In the genomic region with DNA sequence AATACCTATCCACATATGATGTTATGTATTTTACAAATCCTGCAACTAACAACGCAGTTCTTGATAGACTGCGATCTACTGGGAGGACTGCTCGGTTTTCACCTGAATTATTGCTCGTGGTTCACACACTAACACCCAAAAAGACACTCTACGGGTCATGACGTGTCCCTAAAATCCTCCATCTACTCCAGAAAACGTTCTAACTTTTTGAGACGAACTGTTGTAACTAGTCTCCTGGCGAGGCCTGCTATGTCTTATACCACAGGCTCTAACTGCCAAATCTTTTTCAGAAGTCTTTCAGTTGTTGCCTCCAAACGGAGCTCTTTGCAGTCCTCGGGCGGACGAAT, we compare ENCODE assay signal across 9 cellular contexts.
DNase-seq lines count a peak whose midpoint lies in the region; ATAC-seq, FAIRE-seq and TF ChIP-seq lines count a peak whose summit lies in the region.
"Had no signal": no experiment of that assay in that cellular context is flagged by ENCODE, and none has a peak within 500 bp of the region (broad histone marks: within the 10 kb centered on the region; RNA-seq: fewer than 3 reads in every experiment).

No MANE protein-coding gene starts in this region.

- no peak for FAIRE-seq in RCC 7860 (lab: Jason Lieb, UNC)
- FAIRE-seq: A204.1 had no signal

- no peak overlapping the region for H3K27ac Mint-ChIP-seq in WTC11
- peak overlapping the region; percentile 94 for H3K27ac Mint-ChIP-seq in stimulated activated naive B cell treated with anti-CD40 and anti-IgM and Interleukin-4, amounts not matched to agents 10 μg/mL and 1 μg/mL and 100 μg/mL, for 72 hours

- peaks cover 75% of the 10 kb centered on the region for H3K27me3 Mint-ChIP-seq in WTC11 (ENCODE audit: low read depth)
- no peaks in the 10 kb centered on the region for H3K27me3 Mint-ChIP-seq in stimulated activated naive B cell treated with anti-CD40 and anti-IgM and Interleukin-4, amounts not matched to agents 10 μg/mL and 1 μg/mL and 100 μg/mL, for 72 hours

- CTCF ChIA-PET in WTC11 (lab: Charles Lee) = interaction anchor here (1.2 to 6.3 kb wide), 4 partner anchors 41 to 187 kb away, joined by 5 to 49 read pairs (median 10); partner anchors contain the start of genes SPRYD7 and TRIM13

- H3K4me3 Mint-ChIP-seq in WTC11 = peak overlapping the region; percentile 78
- peak overlapping the region; percentile 92 to 95 for H3K4me3 Mint-ChIP-seq in stimulated activated naive B cell treated with anti-CD40 and anti-IgM and Interleukin-4, amounts not matched to agents 10 μg/mL and 1 μg/mL and 100 μg/mL, for 72 hours

- H3K9me3 Mint-ChIP-seq in WTC11 = no peaks in the 10 kb centered on the region
- peaks cover 0 to 2% of the 10 kb centered on the region in 2 donors for H3K9me3 Mint-ChIP-seq in stimulated activated naive B cell treated with anti-CD40 and anti-IgM and Interleukin-4, amounts not matched to agents 10 μg/mL and 1 μg/mL and 100 μg/mL, for 72 hours

- peak overlapping the region; percentile 62 for H3K4me3 ChIP-seq in iPS-11a (ENCODE audit: low read depth, low read length)

- ATAC-seq in WTC11 (no peak), GM19455 (IDR thresholded peaks at IDR 0.05; ENCODE audit: unreplicated experiment) (no peak)
- no peak for ATAC-seq in stimulated activated naive B cell treated with anti-CD40 and anti-IgM and Interleukin-4, amounts not matched to agents 10 μg/mL and 1 μg/mL and 100 μg/mL, for 72 hours (replicated peaks)

- DNase-seq in DMS79 treated with DMSO at 0.1 percent for 48 hours (lab: John Stamatoyannopoulos, UW) (peak; percentile 31), DMS79 (lab: John Stamatoyannopoulos, UW) (no peak), WTC11 (ENCODE audit: low spot score) (no peak), DMS 273 (lab: John Stamatoyannopoulos, UW; ENCODE audit: unreplicated experiment) (no peak), RCC 7860 (ENCODE audit: low spot score) (no peak)
- no peak for DNase-seq in stimulated activated naive B cell treated with anti-CD40 and anti-IgM and Interleukin-4, amounts not matched to agents 10 μg/mL and 1 μg/mL and 100 μg/mL, for 72 hours

- no peak for TF ChIP-seq CTCF in WTC11 (IDR thresholded peaks at IDR 0.05)

- H3K36me3 Mint-ChIP-seq in WTC11 = no peaks in the 10 kb centered on the region
- H3K36me3 Mint-ChIP-seq in stimulated activated naive B cell treated with anti-CD40 and anti-IgM and Interleukin-4, amounts not matched to agents 10 μg/mL and 1 μg/mL and 100 μg/mL, for 72 hours = peaks cover 15 to 26% of the 10 kb centered on the region in 2 donors

- H3K4me1 Mint-ChIP-seq in WTC11 = peaks cover 46% of the 10 kb centered on the region
- peaks cover 42 to 66% of the 10 kb centered on the region in 2 donors for H3K4me1 Mint-ChIP-seq in stimulated activated naive B cell treated with anti-CD40 and anti-IgM and Interleukin-4, amounts not matched to agents 10 μg/mL and 1 μg/mL and 100 μg/mL, for 72 hours

- POLR2A ChIA-PET in WTC11 (lab: Charles Lee) = interaction anchor here (0.9 to 3.6 kb wide), 4 partner anchors 11 to 126 kb away, joined by 3 to 32 read pairs (median 11); partner anchors contain the start of gene TRIM13

TF ChIP-seq in WTC11, 78 proteins besides CTCF, POLR2A, EP300 and RAD21:
- TF ChIP-seq, protein P1, sequence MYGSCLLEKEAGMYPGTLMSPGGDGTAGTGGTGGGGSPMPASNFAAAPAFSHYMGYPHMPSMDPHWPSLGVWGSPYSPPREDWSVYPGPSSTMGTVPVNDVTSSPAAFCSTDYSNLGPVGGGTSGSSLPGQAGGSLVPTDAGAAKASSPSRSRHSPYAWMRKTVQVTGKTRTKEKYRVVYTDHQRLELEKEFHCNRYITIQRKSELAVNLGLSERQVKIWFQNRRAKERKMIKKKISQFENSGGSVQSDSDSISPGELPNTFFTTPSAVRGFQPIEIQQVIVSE (CRISPR knock-in tag; IDR thresholded peaks at IDR 0.05; ENCODE audit: borderline replicate concordance) = no peak
- TF ChIP-seq ZNF416 (CRISPR knock-in tag; IDR thresholded peaks at IDR 0.05) = no peak
- no peak for TF ChIP-seq ZNF232 (CRISPR knock-in tag; IDR thresholded peaks at IDR 0.05)
- TF ChIP-seq ELF4 (CRISPR knock-in tag; IDR thresholded peaks at IDR 0.05; ENCODE audit: low read depth) = no peak
- TF ChIP-seq ZNF512 (CRISPR knock-in tag; IDR thresholded peaks at IDR 0.05; ENCODE audit: borderline replicate concordance) = no peak
- TF ChIP-seq JUN (CRISPR knock-in tag; IDR thresholded peaks at IDR 0.05) = no peak
- TF ChIP-seq ZNF219 (CRISPR knock-in tag; IDR thresholded peaks at IDR 0.05; ENCODE audit: borderline replicate concordance) = no peak
- TF ChIP-seq OVOL2 (CRISPR knock-in tag; IDR thresholded peaks at IDR 0.05; ENCODE audit: borderline replicate concordance) = no peak
- no peak for TF ChIP-seq PRDM15 (CRISPR knock-in tag; IDR thresholded peaks at IDR 0.05)
- TF ChIP-seq MYBL2 (CRISPR knock-in tag; IDR thresholded peaks at IDR 0.05) = no peak
- TF ChIP-seq NFYB (CRISPR knock-in tag; conservative IDR thresholded peaks at IDR 0.05; ENCODE audit: low read depth) = no peak
- TF ChIP-seq, protein P2, sequence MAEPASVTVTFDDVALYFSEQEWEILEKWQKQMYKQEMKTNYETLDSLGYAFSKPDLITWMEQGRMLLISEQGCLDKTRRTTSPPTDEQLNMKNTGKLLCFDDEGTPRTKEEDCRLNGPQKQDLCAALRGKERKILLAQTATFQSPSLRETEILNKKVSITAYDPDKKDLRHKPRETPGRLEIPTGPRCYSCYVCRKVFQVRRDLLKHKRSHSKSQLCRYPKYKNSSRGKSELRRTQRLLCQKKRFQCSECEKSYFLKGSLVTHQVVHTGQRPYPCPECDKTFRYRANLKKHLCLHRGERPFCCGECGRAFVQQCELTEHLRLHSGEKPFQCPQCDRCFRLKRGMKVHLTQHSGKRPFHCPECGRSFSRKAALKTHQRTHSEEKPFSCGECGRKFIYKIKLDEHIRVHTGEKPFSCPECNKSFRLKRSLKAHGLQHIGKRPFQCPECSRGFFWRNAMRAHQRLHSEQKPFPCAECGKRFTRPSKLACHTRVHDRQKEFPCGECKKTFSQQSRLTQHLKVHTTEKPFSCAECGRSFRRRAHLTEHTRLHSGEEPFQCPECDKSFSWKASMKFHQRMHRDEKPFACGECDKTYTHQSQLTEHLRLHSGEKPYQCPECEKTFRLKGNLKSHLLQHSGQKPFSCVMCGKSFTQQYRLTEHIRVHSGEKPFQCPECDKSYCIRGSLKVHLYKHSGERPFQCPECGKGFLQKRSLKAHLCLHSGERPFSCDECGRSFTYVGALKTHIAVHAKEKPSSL (CRISPR knock-in tag; conservative IDR thresholded peaks at IDR 0.05) = no peak
- no peak for TF ChIP-seq ZNF671 (CRISPR knock-in tag; IDR thresholded peaks at IDR 0.05)
- no peak for TF ChIP-seq SMAD3 (CRISPR knock-in tag; IDR thresholded peaks at IDR 0.05; ENCODE audit: borderline replicate concordance)
- TF ChIP-seq GRHL2 (CRISPR knock-in tag; IDR thresholded peaks at IDR 0.05; ENCODE audit: insufficient replicate concordance, severe bottlenecking) = no peak
- TF ChIP-seq CREB1 (CRISPR knock-in tag; IDR thresholded peaks at IDR 0.05) = no peak
- no peak for TF ChIP-seq ETV6 (CRISPR knock-in tag; IDR thresholded peaks at IDR 0.05)
- TF ChIP-seq TEAD1 (CRISPR knock-in tag; IDR thresholded peaks at IDR 0.05) = no peak
- no peak for TF ChIP-seq TCF7 (CRISPR knock-in tag; IDR thresholded peaks at IDR 0.05; ENCODE audit: low read depth)
- no peak for TF ChIP-seq ESRRA (CRISPR knock-in tag; IDR thresholded peaks at IDR 0.05; ENCODE audit: borderline replicate concordance)
TF ChIP-seq in WTC11: peak in this region for 0.
